Comparison of ENCODE assay signal across 10 cellular contexts in genomic region chr6:32126880-32127279, GRCh38. TPM values are rescaled to one million over a fixed set of nuclear protein-coding genes. Genes with fewer than 3 reads are reported as not detected.
A peak's percentile ranks its signal among the peaks of the same experiment; 100 is the strongest.
DNase-seq lines count a peak whose midpoint lies in the region; ATAC-seq, FAIRE-seq and TF ChIP-seq lines count a peak whose summit lies in the region.
"Had no signal": no experiment of that assay in that cellular context is flagged by ENCODE, and none has a peak within 500 bp of the region (broad histone marks: within the 10 kb centered on the region; RNA-seq: fewer than 3 reads in every experiment).

No MANE protein-coding gene starts in this region.

- intact Hi-C loops in CD4-positive, alpha-beta memory T cell (cut with micrococcal nuclease) = no loop called here
- intact Hi-C loops in PC-9 (cut with micrococcal nuclease; ENCODE audit: unreplicated experiment) (no loop called here), pancreas (cut with DNase I) (no loop called here)

- H3K4me1 ChIP-seq in CD4-positive, alpha-beta memory T cell (ENCODE audit: insufficient read depth, low read length) = peaks cover 35% of the 10 kb centered on the region
- H3K4me1 ChIP-seq in PC-9 (replicated peaks; ENCODE audit: insufficient read depth) (peaks cover 21% of the 10 kb centered on the region), pancreas (peaks cover 8 to 18% (median 15%) of the 10 kb centered on the region in 3 donors)

- WGBS in pancreas, 2 donors = 48 to 49% methylated on average over 8 of the region's 8 CpGs

- H3K36me3 Mint-ChIP-seq in CD4-positive, alpha-beta memory T cell = peaks cover 28 to 49% of the 10 kb centered on the region in 2 donors

- H3K4me3 ChIP-seq in CD4-positive, alpha-beta memory T cell (ENCODE audit: low read length in 2 of 2) = peak overlapping the region; percentile 74 to 87
- H3K4me3 ChIP-seq in PC-9 (peak overlapping the region; percentile 97), pancreas (peak overlapping the region; percentile 67 to 85 (median 76))

- BruUV-seq in PC-9 (replicated peaks; lab: Mats Ljungman, UMichigan) = no TSS peak

- H3K79me2 ChIP-seq in PC-9 (ENCODE audit: low read depth) = peaks cover 43% of the 10 kb centered on the region

- H3K27me3 ChIP-seq in CD4-positive, alpha-beta memory T cell (ENCODE audit: insufficient read depth, low read length) = no peaks in the 10 kb centered on the region
- no peaks in the 10 kb centered on the region for H3K27me3 ChIP-seq in PC-9 (ENCODE audit: insufficient read depth, low read depth)
- no peaks in the 10 kb centered on the region for H3K27me3 ChIP-seq in pancreas

- H3K27me3 Mint-ChIP-seq in CD4-positive, alpha-beta memory T cell = peaks cover 0 to 2% of the 10 kb centered on the region in 2 donors

- POLR2A ChIA-PET in CD4-positive, alpha-beta memory T cell (lab: Charles Lee; ENCODE audit: partially characterized antibody) = interaction anchor here (0.9 to 8.6 kb wide), 8 partner anchors 7 to 155 kb away, joined by 3 to 188 read pairs (median 9); partner anchors contain the start of genes AGPAT1, DXO, GPSM3 and PBX2
- POLR2A ChIA-PET in PC-9 (lab: Charles Lee; ENCODE audit: unreplicated experiment) = no interaction called here

- DNase-seq in CD4-positive, alpha-beta memory T cell = no peak
- DNase-seq in PC-9 (no peak), epithelial cell of prostate (ENCODE audit: low read depth, low spot score) (no peak), pancreas (no peak), D721Med (ENCODE audit: insufficient read length, low spot score) (no peak), NCI-H524 (lab: John Stamatoyannopoulos, UW) (no peak)
- no peak for DNase-seq in effector CD4-positive, alpha-beta T cell
- DNase-seq: NCI-H1436 treated with DMSO at 0.1 percent for 48 hours; stimulated activated CD4-positive, alpha-beta T cell treated with anti-CD3 and anti-CD28 coated beads, Interleukin-12 subunit alpha, Interleukin-12 subunit beta, amount 100 ng/mL, for 4 hours had no signal

- peak overlapping the region; percentile 83 for H3K27ac ChIP-seq in CD4-positive, alpha-beta memory T cell (ENCODE audit: low read depth, low read length)
- H3K27ac ChIP-seq in PC-9 (no peak overlapping the region), epithelial cell of prostate (peak overlapping the region; percentile 53), pancreas (no peak overlapping the region)

- H3F3A ChIP-seq in PC-9 (ENCODE audit: insufficient read depth, low read depth) = peaks cover 17% of the 10 kb centered on the region

- ATAC-seq in pancreas (no peak), GM18909 (IDR thresholded peaks at IDR 0.05; ENCODE audit: poor library complexity, unreplicated experiment) (no peak)

- H3K36me3 ChIP-seq in CD4-positive, alpha-beta memory T cell (ENCODE audit: insufficient read depth, low read length) = peaks cover 31% of the 10 kb centered on the region
- H3K36me3 ChIP-seq in PC-9 (ENCODE audit: low read depth) (peaks cover 7% of the 10 kb centered on the region; the same call in 1 of the 2 replicates), pancreas (peaks cover 0 to 12% (median 11%) of the 10 kb centered on the region in 3 donors)

- H3K9me3 Mint-ChIP-seq in CD4-positive, alpha-beta memory T cell = peaks cover 0 to 3% (median 0%) of the 10 kb centered on the region in 8 donors

- H4K20me1 ChIP-seq in PC-9 (ENCODE audit: insufficient read depth) = no peaks in the 10 kb centered on the region

- H3K9me2 ChIP-seq in PC-9 (ENCODE audit: insufficient read depth) = no peaks in the 10 kb centered on the region

- H3K4me1 Mint-ChIP-seq in CD4-positive, alpha-beta memory T cell = peaks cover 35 to 58% (median 48%) of the 10 kb centered on the region in 4 donors

- TF ChIP-seq CTCF in PC-9 (conservative IDR thresholded peaks at IDR 0.05) (no peak), pancreas (IDR thresholded peaks at IDR 0.05) (no peak), D721Med (IDR thresholded peaks at IDR 0.05; ENCODE audit: insufficient read depth, missing control alignments) (no peak)

- CTCF ChIA-PET in CD4-positive, alpha-beta memory T cell (lab: Charles Lee; ENCODE audit: partially characterized antibody) = interaction anchor here (5.1 kb wide), 1 partner anchor 8 kb away, joined by 32 read pairs; no protein-coding TSS in a partner anchor
- CTCF ChIA-PET in PC-9 (lab: Charles Lee) = no interaction called here

- H3K9me3 ChIP-seq in CD4-positive, alpha-beta memory T cell (ENCODE audit: control insufficient read depth in 1 of 2, low read length in 2 of 2) = no peaks in the 10 kb centered on the region
- no peaks in the 10 kb centered on the region for H3K9me3 ChIP-seq in PC-9 (ENCODE audit: insufficient read depth, low read depth)
- no peaks in the 10 kb centered on the region for H3K9me3 ChIP-seq in pancreas

- FAIRE-seq in pancreas (lab: Jason Lieb, UNC) (no peak), D721Med (lab: Jason Lieb, UNC) (no peak)

- H3K27ac Mint-ChIP-seq in CD4-positive, alpha-beta memory T cell = peak overlapping the region; percentile 89 to 99 (median 98)

- H3K4me3 Mint-ChIP-seq in CD4-positive, alpha-beta memory T cell = peak overlapping the region; percentile 97 to 100 (median 99)

- H2AFZ ChIP-seq in PC-9 = no peak overlapping the region

- peak overlapping the region; percentile 88 for H3K4me2 ChIP-seq in PC-9

RNA-seq across cellular contexts. Expression of gene ATF6B, which starts 1.2 kb away (rescaled TPM):
- total RNA-seq in CD4-positive, alpha-beta memory T cell = 100 to 1,000 TPM; 151 to 154 TPM
- polyA plus RNA-seq in CD4-positive, alpha-beta memory T cell = 10 to 100 TPM; 11.4 to 27.7 TPM
- total RNA-seq in PC-9 (2021) (87.2 and 102 TPM in 2 replicates), pancreas (10 to 100 TPM; 30.2 to 56.5 (median 36.3) TPM)
- polyA plus RNA-seq in pancreas = 10 to 100 TPM; 54.0 to 68.0 TPM

RNA-seq across cellular contexts. Expression of gene FKBPL, which starts 3.2 kb away (rescaled TPM):
- total RNA-seq in CD4-positive, alpha-beta memory T cell = 1 to 10 TPM; 2.2 to 2.8 TPM
- polyA plus RNA-seq in CD4-positive, alpha-beta memory T cell = 1 to 10 TPM; 2.0 to 3.0 TPM
- total RNA-seq in PC-9 (2021) (11.6 and 12.6 TPM in 2 replicates), pancreas (1 to 10 TPM; 2.0 to 4.7 (median 3.3) TPM)
- polyA plus RNA-seq in pancreas = 1 to 10 TPM; 5.0 to 5.9 TPM

RNA-seq across cellular contexts. Expression of gene TNXB, which starts 17.7 kb away (rescaled TPM):
- total RNA-seq in CD4-positive, alpha-beta memory T cell = 10 to 100 TPM; 16.5 to 22.4 TPM
- under 1 TPM in 1 of 2 donors, not detected in 1; 0.31 TPM for polyA plus RNA-seq in CD4-positive, alpha-beta memory T cell
- total RNA-seq in PC-9 (2021) (15.1 and 22.1 TPM in 2 replicates), pancreas (10 to 100 TPM in 2 of 6 donors, 1 to 10 TPM in 4; 5.2 to 15.2 (median 7.1) TPM)
- 10 to 100 TPM; 13.1 to 18.6 TPM for polyA plus RNA-seq in pancreas

RNA-seq across cellular contexts. Expression of gene PRRT1, which starts 24.9 kb away (rescaled TPM):
- total RNA-seq in CD4-positive, alpha-beta memory T cell = 1 to 10 TPM; 1.5 to 1.9 TPM
- under 1 TPM in 1 of 2 donors, not detected in 1; 0.60 TPM for polyA plus RNA-seq in CD4-positive, alpha-beta memory T cell
- total RNA-seq in PC-9 (2021) (12.6 and 15.9 TPM in 2 replicates), pancreas (under 1 TPM; 0.08 to 0.69 (median 0.37) TPM)
- 1 to 10 TPM; 3.3 to 5.8 TPM for polyA plus RNA-seq in pancreas

RNA-seq across cellular contexts. Expression of gene PPT2, which starts 27.1 kb away (rescaled TPM):
- total RNA-seq in CD4-positive, alpha-beta memory T cell = 10 to 100 TPM; 12.7 to 15.4 TPM
- 1 to 10 TPM; 3.8 TPM for polyA plus RNA-seq in CD4-positive, alpha-beta memory T cell
- total RNA-seq in PC-9 (2021) (38.2 and 42.5 TPM in 2 replicates), pancreas (10 to 100 TPM in 1 of 6 donors, 1 to 10 TPM in 5; 5.6 to 13.9 (median 8.0) TPM)
- 10 to 100 TPM in 1 of 2 donors, 1 to 10 TPM in 1; 9.2 to 12.2 TPM for polyA plus RNA-seq in pancreas

Comparison
In these comparisons a context has a peak if more than half of its experiments do, and no peak if none do; other contexts are left out.
1. H3K27ac ChIP-seq: peak in CD4-positive, alpha-beta memory T cell (single experiment) and epithelial cell of prostate (single experiment); none in PC-9 (single experiment) and pancreas (0 of 4).
2. Peak in every context shown above with its lines, with median percentiles within 50 percentile points of each other: H3K4me3 ChIP-seq.